ENCODE assay signal across 30 cellular contexts in genomic region chr5:6791031-6791577, GRCh38.
DNase-seq lines count a peak whose midpoint lies in the region; ATAC-seq and TF ChIP-seq lines count a peak whose summit lies in the region.
"Had no signal": no experiment of that assay in that cellular context is flagged by ENCODE, and none has a peak within 500 bp of the region (broad histone marks: within the 10 kb centered on the region; RNA-seq: fewer than 3 reads in every experiment).

No MANE protein-coding gene starts in this region.

- POLR2A ChIA-PET in Panc1 (lab: Charles Lee) = no interaction called here

- H3K36me3 ChIP-seq in Panc1 (ENCODE audit: control insufficient read depth, insufficient read depth, low read length) (no peaks in the 10 kb centered on the region), uterus (no peaks in the 10 kb centered on the region)
- H3K36me3 ChIP-seq: left ventricle myocardium inferior, MG63, ovary, spleen, tibial artery had no signal

- H3K9me3 ChIP-seq in Panc1 (ENCODE audit: control insufficient read depth, insufficient read depth, low read depth, low read length) (no peaks in the 10 kb centered on the region), uterus (no peaks in the 10 kb centered on the region)
- H3K9me3 ChIP-seq: left ventricle myocardium inferior, MG63, ovary, spleen, tibial artery had no signal

- H3K4me1 ChIP-seq in Panc1 (ENCODE audit: control insufficient read depth, insufficient read depth, low read length) (no peaks in the 10 kb centered on the region), uterus (no peaks in the 10 kb centered on the region)
- H3K4me1 ChIP-seq: left ventricle myocardium inferior had no signal

- H3K27me3 Mint-ChIP-seq in type B pancreatic cell = peaks cover 18% of the 10 kb centered on the region

- CTCF ChIA-PET in Panc1 (lab: Charles Lee) = no interaction called here

- peak overlapping the region; percentile 23 for H3K27ac Mint-ChIP-seq in type B pancreatic cell
- H3K27ac Mint-ChIP-seq: activated naive CD4-positive, alpha-beta T cell treated with anti-CD3 and anti-CD28 coated beads, Interleukin-2, amount 10 ng/mL, durations not matched to agents 7 days and 5 days; B cell; mesothelial cell of epicardium; naive thymus-derived CD8-positive, alpha-beta T cell; stimulated activated naive CD8-positive, alpha-beta T cell treated with anti-CD3 and anti-CD28 coated beads, Interleukin-15, Interleukin-2, amounts not matched to agents 100 ng/mL and 50 ng/mL, for 24 hours; T-helper 17 cell had no signal

- H3K4me3 ChIP-seq in Panc1 (ENCODE audit: low read depth in 2 of 2, low read length in 2 of 2) = no peak overlapping the region
- no peak overlapping the region for H3K4me3 ChIP-seq in uterus
- H3K4me3 ChIP-seq: GM12878, hepatocyte, K562, left ventricle myocardium inferior, MG63, ovary, spleen, tibial artery had no signal

- TF ChIP-seq POLR2A in uterus (IDR thresholded peaks at IDR 0.05) = no peak

- H3K27ac ChIP-seq in Panc1 (ENCODE audit: low read length) (no peak overlapping the region), uterus (no peak overlapping the region)
- H3K27ac ChIP-seq: hepatocyte, left ventricle myocardium inferior, spleen, tibial artery had no signal

- no peaks in the 10 kb centered on the region for H3K9me3 Mint-ChIP-seq in type B pancreatic cell
- H3K9me3 Mint-ChIP-seq: activated naive CD4-positive, alpha-beta T cell treated with anti-CD3 and anti-CD28 coated beads, Interleukin-2, amount 10 ng/mL, durations not matched to agents 7 days and 5 days; mesothelial cell of epicardium; naive thymus-derived CD8-positive, alpha-beta T cell; stimulated activated naive CD8-positive, alpha-beta T cell treated with anti-CD3 and anti-CD28 coated beads, Interleukin-15, Interleukin-2, amounts not matched to agents 100 ng/mL and 50 ng/mL, for 24 hours had no signal

- no peaks in the 10 kb centered on the region for H3K27me3 ChIP-seq in Panc1 (ENCODE audit: control insufficient read depth, insufficient read depth, low read length)
- H3K27me3 ChIP-seq in uterus = no peaks in the 10 kb centered on the region
- H3K27me3 ChIP-seq: hepatocyte, MG63, ovary, tibial artery had no signal

- no peaks in the 10 kb centered on the region for H3K4me1 Mint-ChIP-seq in type B pancreatic cell (ENCODE audit: unreplicated experiment)
- H3K4me1 Mint-ChIP-seq: B cell, mesothelial cell of epicardium had no signal

- TF ChIP-seq CTCF in Panc1 (IDR thresholded peaks at IDR 0.05) (no peak), type B pancreatic cell (conservative IDR thresholded peaks at IDR 0.05) (no peak), uterus (IDR thresholded peaks at IDR 0.05) (no peak)

- no peaks in the 10 kb centered on the region for H3K36me3 Mint-ChIP-seq in type B pancreatic cell
- H3K36me3 Mint-ChIP-seq: activated naive CD4-positive, alpha-beta T cell treated with anti-CD3 and anti-CD28 coated beads, Interleukin-2, amount 10 ng/mL, durations not matched to agents 7 days and 5 days; mesothelial cell of epicardium; naive thymus-derived CD8-positive, alpha-beta T cell had no signal

- DNase-seq in NCI-H510A treated with DMSO at 0.1 percent for 48 hours (lab: John Stamatoyannopoulos, UW) (peak; percentile 51), NCI-H510A (lab: John Stamatoyannopoulos, UW) (no peak), NCI-H146 treated with DMSO at 0.1 percent for 48 hours (lab: John Stamatoyannopoulos, UW; ENCODE audit: unreplicated experiment) (peak; percentile 24), Panc1 (ENCODE audit: low read depth, low spot score) (no peak), type B pancreatic cell (ENCODE audit: extremely low spot score, unreplicated experiment) (peak; percentile 43), uterus (no peak)
- no peak for DNase-seq in activated CD4-positive, alpha-beta T cell treated with anti-CD3 and anti-CD28 coated beads for 1 hour
- DNase-seq: activated CD4-positive, alpha-beta T cell treated with anti-CD3 and anti-CD28 coated beads for 4 hours; activated naive CD4-positive, alpha-beta T cell treated with anti-CD3 and anti-CD28 coated beads, Interleukin-2, amount 10 ng/mL, durations not matched to agents 7 days and 5 days; COR-L47; effector memory CD4-positive, alpha-beta T cell; foreskin melanocyte; left ventricle myocardium inferior; MG63; naive thymus-derived CD8-positive, alpha-beta T cell; NCI-H1694 treated with DMSO at 0.1 percent for 48 hours; NCI-H446 treated with DMSO at 0.1 percent for 48 hours; ovary; right cardiac atrium; spleen; stimulated activated CD4-positive, alpha-beta T cell treated with anti-CD3 and anti-CD28 coated beads, Interleukin-4, amount 100 ng/mL, for 1 hour; T-helper 17 cell; tibial artery had no signal

- ATAC-seq in Panc1 (0 out of 2 replicates have a peak, but pooled peaks have one; percentile 18), GM18511 (IDR thresholded peaks at IDR 0.05; ENCODE audit: unreplicated experiment) (no peak)
- ATAC-seq: GM12878; K562; naive thymus-derived CD8-positive, alpha-beta T cell; right cardiac atrium; T-helper 17 cell had no signal

- in situ Hi-C loops in Panc1 (cut with HindIII; ENCODE audit: low pct_unique_long_range_greater_than_20kb, low sequenced_read_pairs) = no loop called here

- no peak overlapping the region for H3K4me3 Mint-ChIP-seq in type B pancreatic cell
- H3K4me3 Mint-ChIP-seq: activated naive CD4-positive, alpha-beta T cell treated with anti-CD3 and anti-CD28 coated beads, Interleukin-2, amount 10 ng/mL, durations not matched to agents 7 days and 5 days; B cell; mesothelial cell of epicardium; naive thymus-derived CD8-positive, alpha-beta T cell; stimulated activated naive CD8-positive, alpha-beta T cell treated with anti-CD3 and anti-CD28 coated beads, Interleukin-15, Interleukin-2, amounts not matched to agents 100 ng/mL and 50 ng/mL, for 24 hours; T-helper 17 cell had no signal

- intact Hi-C loops in Panc1 (cut with micrococcal nuclease; ENCODE audit: unreplicated experiment) = no loop called here
- intact Hi-C loops in uterus (cut with DNase I; ENCODE audit: low total_unique reads) = no loop called here

- no TSS peak for BruUV-seq in Panc1 (replicated peaks; lab: Mats Ljungman, UMichigan)

Comparison
In these comparisons a context has a peak if more than half of its experiments do, and no peak if none do; other contexts are left out.
1. DNase-seq: peak in NCI-H510A treated with DMSO at 0.1 percent for 48 hours (single experiment), NCI-H146 treated with DMSO at 0.1 percent for 48 hours (single experiment) and type B pancreatic cell (single experiment); none in NCI-H510A (single experiment), Panc1 (single experiment), uterus (0 of 2) and activated CD4-positive, alpha-beta T cell treated with anti-CD3 and anti-CD28 coated beads for 1 hour (single experiment).